Comparison of ENCODE assay signal across 1 cellular context in the genomic region with DNA sequence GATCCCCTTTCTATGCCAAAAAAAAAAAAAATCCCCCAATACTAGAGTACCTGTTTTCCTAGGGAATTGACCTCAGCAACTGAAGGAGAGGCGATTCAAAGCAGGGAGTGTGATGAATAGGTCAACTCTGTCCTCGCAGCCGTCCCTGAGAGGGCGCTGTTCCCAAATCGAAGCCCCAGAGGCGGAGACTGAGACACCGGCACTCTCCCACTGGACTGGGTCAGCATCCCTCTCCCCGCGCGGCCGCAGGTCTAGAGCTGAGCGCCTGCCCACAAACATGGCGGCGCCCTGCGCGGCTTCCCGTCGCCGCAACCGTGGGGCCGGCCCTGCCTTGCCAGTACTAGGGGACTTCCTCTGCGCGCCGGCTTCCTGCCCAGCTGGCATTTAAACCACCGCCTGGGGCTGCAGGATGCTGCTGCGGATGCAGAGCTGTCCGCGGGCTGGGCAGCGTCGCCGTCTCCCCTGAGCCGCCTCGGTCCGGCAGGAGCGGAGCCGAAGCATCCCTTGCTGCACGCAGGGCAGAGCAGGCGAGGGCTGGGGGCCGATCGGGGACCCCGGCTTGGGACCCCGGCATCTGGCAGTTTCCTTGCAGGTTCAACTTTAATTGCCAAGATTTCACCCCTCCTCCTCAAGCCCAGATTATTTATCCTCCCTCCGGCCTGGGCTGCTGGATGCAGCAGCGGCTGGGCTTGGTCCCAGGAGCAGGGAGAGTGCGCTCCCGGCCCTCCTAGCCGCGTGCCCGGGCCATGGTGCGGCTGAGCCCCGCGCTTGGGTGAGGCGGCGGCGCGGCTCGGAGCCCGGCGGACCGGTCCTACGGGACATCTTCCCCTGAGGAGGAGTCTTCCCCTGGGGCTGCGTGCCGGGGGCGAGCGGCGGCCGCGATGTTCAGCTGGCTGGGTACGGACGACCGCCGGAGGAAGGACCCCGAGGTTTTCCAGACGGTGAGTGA.
TF ChIP-seq lines count a peak whose summit lies in the region.

A gene (plus strand): TSS at position 412 of the 949 bp plus-strand sequence. CDS start 470 bp downstream, at position 882.

TF ChIP-seq in H1, 55 proteins besides CTCF, POLR2A, EP300 and RAD21 (continues in another document):
- TF ChIP-seq SIX5 (IDR thresholded peaks at IDR 0.05; ENCODE audit: low read depth, low read length) (peak; percentile 62), GTF2F1 (IDR thresholded peaks at IDR 0.05; ENCODE audit: borderline replicate concordance, low read depth, low read length) (0 out of 2 replicates have a peak, but pooled peaks have one; percentile 35), POU5F1 (IDR thresholded peaks at IDR 0.05; ENCODE audit: low read depth, low read length) (no peak), TAF1 (IDR thresholded peaks at IDR 0.05; ENCODE audit: low read depth, low read length) (peak; percentile 84), SRF (IDR thresholded peaks at IDR 0.05; ENCODE audit: low read depth, low read length) (peak; percentile 23; the same call in 1 of the 2 replicates), TBP (IDR thresholded peaks at IDR 0.05; ENCODE audit: low read depth, low read length) (peak; percentile 82), NRF1 (IDR thresholded peaks at IDR 0.05; ENCODE audit: low read depth, low read length) (peak; percentile 18; the same call in 1 of the 2 replicates), JUND (IDR thresholded peaks at IDR 0.05; ENCODE audit: low read length) (0 out of 2 replicates have a peak, but pooled peaks have one; percentile 32), RFX5 (IDR thresholded peaks at IDR 0.05; ENCODE audit: borderline replicate concordance, low read depth, low read length) (no peak), ZNF274 (IDR thresholded peaks at IDR 0.05; ENCODE audit: borderline replicate concordance, extremely low read depth, low read length) (no peak), EGR1 (IDR thresholded peaks at IDR 0.05; ENCODE audit: borderline replicate concordance, low read depth, low read length) (no peak; the same call in 1 of the 2 replicates), ASH2L (IDR thresholded peaks at IDR 0.05; ENCODE audit: low read length) (peak; percentile 81), SIRT6 (IDR thresholded peaks at IDR 0.05; ENCODE audit: low read length) (no peak), BCL11A (IDR thresholded peaks at IDR 0.05; ENCODE audit: low read depth in 2 of 2, low read length in 2 of 2) (no peak), KDM4A (IDR thresholded peaks at IDR 0.05; ENCODE audit: low read depth, low read length, severe bottlenecking) (peak; percentile 73), CHD2 (IDR thresholded peaks at IDR 0.05; ENCODE audit: low read length) (0 out of 2 replicates have a peak, but pooled peaks have one; percentile 8), PHF8 (conservative IDR thresholded peaks at IDR 0.05; ENCODE audit: low read depth, low read length) (peak; percentile 79), SP1 (IDR thresholded peaks at IDR 0.05; ENCODE audit: low read depth, low read length) (no peak), SP4 (IDR thresholded peaks at IDR 0.05; ENCODE audit: low read length) (peak; percentile 71; the same call in 1 of the 2 replicates), CTBP2 (IDR thresholded peaks at IDR 0.05; ENCODE audit: borderline replicate concordance, insufficient read depth, insufficient read length, low read length) (no peak), TEAD4 (IDR thresholded peaks at IDR 0.05; ENCODE audit: low read depth, low read length) (0 out of 2 replicates have a peak, but pooled peaks have one; percentile 4), SIN3A (conservative IDR thresholded peaks at IDR 0.05 in 1 of 2, IDR thresholded peaks at IDR 0.05 in 1 of 2; ENCODE audit: low read depth in 1 of 2, low read length in 2 of 2) (peak; percentile 88 to 90; a peak in 2 of 4 replicates), SP2 (IDR thresholded peaks at IDR 0.05; ENCODE audit: low read length) (no peak), YY1 (IDR thresholded peaks at IDR 0.05; ENCODE audit: low read depth, low read length) (peak; percentile 100), SAP30 (IDR thresholded peaks at IDR 0.05; ENCODE audit: insufficient read depth, insufficient replicate concordance, low read length) (no peak), HDAC6 (IDR thresholded peaks at IDR 0.05; ENCODE audit: low read depth, low read length) (no peak), GABPA (IDR thresholded peaks at IDR 0.05; ENCODE audit: borderline replicate concordance, insufficient read depth, low read length) (peak; percentile 75; the same call in 1 of the 2 replicates), BRCA1 (IDR thresholded peaks at IDR 0.05; ENCODE audit: low read depth, low read length) (no peak), CREB1 (IDR thresholded peaks at IDR 0.05) (peak; percentile 82), POLR2AphosphoS5 (IDR thresholded peaks at IDR 0.05; ENCODE audit: low read depth, low read length) (peak; percentile 86), FOSL1 (IDR thresholded peaks at IDR 0.05; ENCODE audit: insufficient read depth, low read depth, low read length) (no peak), CHD1 (IDR thresholded peaks at IDR 0.05; ENCODE audit: low read depth, low read length) (no peak), TAF7 (optimal IDR thresholded peaks at IDR 0.05; ENCODE audit: borderline replicate concordance, low read depth, low read length) (peak; percentile 69), JUN (IDR thresholded peaks at IDR 0.05; ENCODE audit: low read depth, low read length) (no peak), RNF2 (IDR thresholded peaks at IDR 0.05; ENCODE audit: borderline replicate concordance, low read depth, low read length, missing control alignments, poor library complexity, severe bottlenecking) (peak; percentile 34), CBX8 (IDR thresholded peaks at IDR 0.05; ENCODE audit: borderline replicate concordance, low read depth, low read length) (no peak), CEBPB (IDR thresholded peaks at IDR 0.05; ENCODE audit: low read depth, low read length) (no peak), EZH2 (IDR thresholded peaks at IDR 0.05; ENCODE audit: low read depth, low read length, severe bottlenecking) (no peak), KDM5A (IDR thresholded peaks at IDR 0.05; ENCODE audit: low read length) (no peak), HDAC2 (IDR thresholded peaks at IDR 0.05; ENCODE audit: borderline replicate concordance in 1 of 2, low read depth in 2 of 2, low read length in 2 of 2) (peak in 1 of 2 experiments; percentile 65; a peak in 1 of 4 replicates), TCF12 (IDR thresholded peaks at IDR 0.05; ENCODE audit: low read depth, low read length) (0 out of 2 replicates have a peak, but pooled peaks have one; percentile 8), RXRA (IDR thresholded peaks at IDR 0.05; ENCODE audit: insufficient read depth, low read depth, low read length) (no peak), CBX5 (IDR thresholded peaks at IDR 0.05; ENCODE audit: low read depth, low read length) (no peak), MAFK (IDR thresholded peaks at IDR 0.05; ENCODE audit: low read depth, low read length) (no peak), NANOG (IDR thresholded peaks at IDR 0.05; ENCODE audit: insufficient read depth, low read depth, low read length, poor library complexity, severe bottlenecking) (no peak)
- TF ChIP-seq, protein P1, sequence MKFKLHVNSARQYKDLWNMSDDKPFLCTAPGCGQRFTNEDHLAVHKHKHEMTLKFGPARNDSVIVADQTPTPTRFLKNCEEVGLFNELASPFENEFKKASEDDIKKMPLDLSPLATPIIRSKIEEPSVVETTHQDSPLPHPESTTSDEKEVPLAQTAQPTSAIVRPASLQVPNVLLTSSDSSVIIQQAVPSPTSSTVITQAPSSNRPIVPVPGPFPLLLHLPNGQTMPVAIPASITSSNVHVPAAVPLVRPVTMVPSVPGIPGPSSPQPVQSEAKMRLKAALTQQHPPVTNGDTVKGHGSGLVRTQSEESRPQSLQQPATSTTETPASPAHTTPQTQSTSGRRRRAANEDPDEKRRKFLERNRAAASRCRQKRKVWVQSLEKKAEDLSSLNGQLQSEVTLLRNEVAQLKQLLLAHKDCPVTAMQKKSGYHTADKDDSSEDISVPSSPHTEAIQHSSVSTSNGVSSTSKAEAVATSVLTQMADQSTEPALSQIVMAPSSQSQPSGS (IDR thresholded peaks at IDR 0.05; ENCODE audit: low read length), result no peak
- TF ChIP-seq, protein P2, sequence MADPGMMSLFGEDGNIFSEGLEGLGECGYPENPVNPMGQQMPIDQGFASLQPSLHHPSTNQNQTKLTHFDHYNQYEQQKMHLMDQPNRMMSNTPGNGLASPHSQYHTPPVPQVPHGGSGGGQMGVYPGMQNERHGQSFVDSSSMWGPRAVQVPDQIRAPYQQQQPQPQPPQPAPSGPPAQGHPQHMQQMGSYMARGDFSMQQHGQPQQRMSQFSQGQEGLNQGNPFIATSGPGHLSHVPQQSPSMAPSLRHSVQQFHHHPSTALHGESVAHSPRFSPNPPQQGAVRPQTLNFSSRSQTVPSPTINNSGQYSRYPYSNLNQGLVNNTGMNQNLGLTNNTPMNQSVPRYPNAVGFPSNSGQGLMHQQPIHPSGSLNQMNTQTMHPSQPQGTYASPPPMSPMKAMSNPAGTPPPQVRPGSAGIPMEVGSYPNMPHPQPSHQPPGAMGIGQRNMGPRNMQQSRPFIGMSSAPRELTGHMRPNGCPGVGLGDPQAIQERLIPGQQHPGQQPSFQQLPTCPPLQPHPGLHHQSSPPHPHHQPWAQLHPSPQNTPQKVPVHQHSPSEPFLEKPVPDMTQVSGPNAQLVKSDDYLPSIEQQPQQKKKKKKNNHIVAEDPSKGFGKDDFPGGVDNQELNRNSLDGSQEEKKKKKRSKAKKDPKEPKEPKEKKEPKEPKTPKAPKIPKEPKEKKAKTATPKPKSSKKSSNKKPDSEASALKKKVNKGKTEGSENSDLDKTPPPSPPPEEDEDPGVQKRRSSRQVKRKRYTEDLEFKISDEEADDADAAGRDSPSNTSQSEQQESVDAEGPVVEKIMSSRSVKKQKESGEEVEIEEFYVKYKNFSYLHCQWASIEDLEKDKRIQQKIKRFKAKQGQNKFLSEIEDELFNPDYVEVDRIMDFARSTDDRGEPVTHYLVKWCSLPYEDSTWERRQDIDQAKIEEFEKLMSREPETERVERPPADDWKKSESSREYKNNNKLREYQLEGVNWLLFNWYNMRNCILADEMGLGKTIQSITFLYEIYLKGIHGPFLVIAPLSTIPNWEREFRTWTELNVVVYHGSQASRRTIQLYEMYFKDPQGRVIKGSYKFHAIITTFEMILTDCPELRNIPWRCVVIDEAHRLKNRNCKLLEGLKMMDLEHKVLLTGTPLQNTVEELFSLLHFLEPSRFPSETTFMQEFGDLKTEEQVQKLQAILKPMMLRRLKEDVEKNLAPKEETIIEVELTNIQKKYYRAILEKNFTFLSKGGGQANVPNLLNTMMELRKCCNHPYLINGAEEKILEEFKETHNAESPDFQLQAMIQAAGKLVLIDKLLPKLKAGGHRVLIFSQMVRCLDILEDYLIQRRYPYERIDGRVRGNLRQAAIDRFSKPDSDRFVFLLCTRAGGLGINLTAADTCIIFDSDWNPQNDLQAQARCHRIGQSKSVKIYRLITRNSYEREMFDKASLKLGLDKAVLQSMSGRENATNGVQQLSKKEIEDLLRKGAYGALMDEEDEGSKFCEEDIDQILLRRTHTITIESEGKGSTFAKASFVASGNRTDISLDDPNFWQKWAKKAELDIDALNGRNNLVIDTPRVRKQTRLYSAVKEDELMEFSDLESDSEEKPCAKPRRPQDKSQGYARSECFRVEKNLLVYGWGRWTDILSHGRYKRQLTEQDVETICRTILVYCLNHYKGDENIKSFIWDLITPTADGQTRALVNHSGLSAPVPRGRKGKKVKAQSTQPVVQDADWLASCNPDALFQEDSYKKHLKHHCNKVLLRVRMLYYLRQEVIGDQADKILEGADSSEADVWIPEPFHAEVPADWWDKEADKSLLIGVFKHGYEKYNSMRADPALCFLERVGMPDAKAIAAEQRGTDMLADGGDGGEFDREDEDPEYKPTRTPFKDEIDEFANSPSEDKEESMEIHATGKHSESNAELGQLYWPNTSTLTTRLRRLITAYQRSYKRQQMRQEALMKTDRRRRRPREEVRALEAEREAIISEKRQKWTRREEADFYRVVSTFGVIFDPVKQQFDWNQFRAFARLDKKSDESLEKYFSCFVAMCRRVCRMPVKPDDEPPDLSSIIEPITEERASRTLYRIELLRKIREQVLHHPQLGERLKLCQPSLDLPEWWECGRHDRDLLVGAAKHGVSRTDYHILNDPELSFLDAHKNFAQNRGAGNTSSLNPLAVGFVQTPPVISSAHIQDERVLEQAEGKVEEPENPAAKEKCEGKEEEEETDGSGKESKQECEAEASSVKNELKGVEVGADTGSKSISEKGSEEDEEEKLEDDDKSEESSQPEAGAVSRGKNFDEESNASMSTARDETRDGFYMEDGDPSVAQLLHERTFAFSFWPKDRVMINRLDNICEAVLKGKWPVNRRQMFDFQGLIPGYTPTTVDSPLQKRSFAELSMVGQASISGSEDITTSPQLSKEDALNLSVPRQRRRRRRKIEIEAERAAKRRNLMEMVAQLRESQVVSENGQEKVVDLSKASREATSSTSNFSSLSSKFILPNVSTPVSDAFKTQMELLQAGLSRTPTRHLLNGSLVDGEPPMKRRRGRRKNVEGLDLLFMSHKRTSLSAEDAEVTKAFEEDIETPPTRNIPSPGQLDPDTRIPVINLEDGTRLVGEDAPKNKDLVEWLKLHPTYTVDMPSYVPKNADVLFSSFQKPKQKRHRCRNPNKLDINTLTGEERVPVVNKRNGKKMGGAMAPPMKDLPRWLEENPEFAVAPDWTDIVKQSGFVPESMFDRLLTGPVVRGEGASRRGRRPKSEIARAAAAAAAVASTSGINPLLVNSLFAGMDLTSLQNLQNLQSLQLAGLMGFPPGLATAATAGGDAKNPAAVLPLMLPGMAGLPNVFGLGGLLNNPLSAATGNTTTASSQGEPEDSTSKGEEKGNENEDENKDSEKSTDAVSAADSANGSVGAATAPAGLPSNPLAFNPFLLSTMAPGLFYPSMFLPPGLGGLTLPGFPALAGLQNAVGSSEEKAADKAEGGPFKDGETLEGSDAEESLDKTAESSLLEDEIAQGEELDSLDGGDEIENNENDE (IDR thresholded peaks at IDR 0.05; ENCODE audit: insufficient replicate concordance, low read length), result no peak
- TF ChIP-seq, protein P3, sequence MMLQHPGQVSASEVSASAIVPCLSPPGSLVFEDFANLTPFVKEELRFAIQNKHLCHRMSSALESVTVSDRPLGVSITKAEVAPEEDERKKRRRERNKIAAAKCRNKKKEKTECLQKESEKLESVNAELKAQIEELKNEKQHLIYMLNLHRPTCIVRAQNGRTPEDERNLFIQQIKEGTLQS (IDR thresholded peaks at IDR 0.05; ENCODE audit: insufficient read depth, low read depth, low read length), result no peak
- TF ChIP-seq, protein P4, sequence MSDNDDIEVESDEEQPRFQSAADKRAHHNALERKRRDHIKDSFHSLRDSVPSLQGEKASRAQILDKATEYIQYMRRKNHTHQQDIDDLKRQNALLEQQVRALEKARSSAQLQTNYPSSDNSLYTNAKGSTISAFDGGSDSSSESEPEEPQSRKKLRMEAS (IDR thresholded peaks at IDR 0.05), result peak; percentile 78; the same call in 1 of the 2 replicates
- TF ChIP-seq, protein P5, sequence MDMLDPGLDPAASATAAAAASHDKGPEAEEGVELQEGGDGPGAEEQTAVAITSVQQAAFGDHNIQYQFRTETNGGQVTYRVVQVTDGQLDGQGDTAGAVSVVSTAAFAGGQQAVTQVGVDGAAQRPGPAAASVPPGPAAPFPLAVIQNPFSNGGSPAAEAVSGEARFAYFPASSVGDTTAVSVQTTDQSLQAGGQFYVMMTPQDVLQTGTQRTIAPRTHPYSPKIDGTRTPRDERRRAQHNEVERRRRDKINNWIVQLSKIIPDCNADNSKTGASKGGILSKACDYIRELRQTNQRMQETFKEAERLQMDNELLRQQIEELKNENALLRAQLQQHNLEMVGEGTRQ (IDR thresholded peaks at IDR 0.05; ENCODE audit: low read length), result no peak
- TF ChIP-seq, protein P6, sequence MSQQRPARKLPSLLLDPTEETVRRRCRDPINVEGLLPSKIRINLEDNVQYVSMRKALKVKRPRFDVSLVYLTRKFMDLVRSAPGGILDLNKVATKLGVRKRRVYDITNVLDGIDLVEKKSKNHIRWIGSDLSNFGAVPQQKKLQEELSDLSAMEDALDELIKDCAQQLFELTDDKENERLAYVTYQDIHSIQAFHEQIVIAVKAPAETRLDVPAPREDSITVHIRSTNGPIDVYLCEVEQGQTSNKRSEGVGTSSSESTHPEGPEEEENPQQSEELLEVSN (IDR thresholded peaks at IDR 0.05), result peak; percentile 88
